Comparison of ENCODE assay signal across 19 cellular contexts in genomic region chr4:40246547-40246900, GRCh38. TPM values are rescaled to one million over a fixed set of nuclear protein-coding genes. Genes with fewer than 3 reads are reported as not detected.
DNase-seq lines count a peak whose midpoint lies in the region; ATAC-seq, FAIRE-seq and TF ChIP-seq lines count a peak whose summit lies in the region.
"Had no signal": no experiment of that assay in that cellular context is flagged by ENCODE, and none has a peak within 500 bp of the region (broad histone marks: within the 10 kb centered on the region; RNA-seq: fewer than 3 reads in every experiment).

No MANE protein-coding gene starts in this region.

- no peaks in the 10 kb centered on the region for H4K20me1 ChIP-seq in GM23338 (replicated peaks; ENCODE audit: insufficient read depth)

- peaks cover 96% of the 10 kb centered on the region for H3K4me1 ChIP-seq in CD4-positive, alpha-beta memory T cell (ENCODE audit: insufficient read depth, low read length)
- peaks cover 69 to 90% of the 10 kb centered on the region in 2 donors for H3K4me1 ChIP-seq in naive thymus-derived CD4-positive, alpha-beta T cell (ENCODE audit: control insufficient read depth in 2 of 2, insufficient read depth in 2 of 2, low read length in 2 of 2)
- H3K4me1 ChIP-seq in lower lobe of right lung (no peaks in the 10 kb centered on the region), GM23338 (ENCODE audit: insufficient read depth) (peaks cover 9% of the 10 kb centered on the region)
- H3K4me1 ChIP-seq: BE2C, SJSA1, testis had no signal

- no peak for DNase-seq in CD4-positive, alpha-beta memory T cell
- DNase-seq in GM12892 (ENCODE audit: insufficient read length) (no peak), lower lobe of right lung (no peak), GM23338 (ENCODE audit: low spot score) (no peak), Kasumi-1 (lab: John Stamatoyannopoulos, UW) (no peak)
- DNase-seq in naive thymus-derived CD4-positive, alpha-beta T cell, result no peak
- DNase-seq: BE2C; DMS 273 treated with DMSO at 0.1 percent for 48 hours; effector CD4-positive, alpha-beta T cell; GOT3; head of caudate nucleus; NCI-H2081; NCI-H524 treated with DMSO at 0.1 percent for 48 hours; stimulated activated CD4-positive, alpha-beta T cell treated with anti-CD3 and anti-CD28 coated beads, Interleukin-4, amount 100 ng/mL, for 1 hour; testis had no signal

- no peaks in the 10 kb centered on the region for H3K9me3 ChIP-seq in CD4-positive, alpha-beta memory T cell (ENCODE audit: control insufficient read depth in 1 of 2, low read length in 2 of 2)
- H3K9me3 ChIP-seq in naive thymus-derived CD4-positive, alpha-beta T cell (ENCODE audit: control insufficient read depth in 2 of 3, low read length in 3 of 3), result no peaks in the 10 kb centered on the region
- H3K9me3 ChIP-seq in lower lobe of right lung, result no peaks in the 10 kb centered on the region
- H3K9me3 ChIP-seq: BE2C, SJSA1, testis had no signal

- H3K27ac ChIP-seq in CD4-positive, alpha-beta memory T cell (ENCODE audit: low read depth, low read length), result peak overlapping the region; percentile 68
- H3K27ac ChIP-seq in naive thymus-derived CD4-positive, alpha-beta T cell (ENCODE audit: low read depth, low read length), result peak overlapping the region; percentile 78
- no peak overlapping the region for H3K27ac ChIP-seq in lower lobe of right lung
- H3K27ac ChIP-seq in GM23338 (ENCODE audit: low read depth), result no peak overlapping the region
- H3K27ac ChIP-seq: SJSA1, testis had no signal

- H3K4me2 ChIP-seq in GM23338, result no peak overlapping the region

- H3K9me3 Mint-ChIP-seq in CD4-positive, alpha-beta memory T cell, result peaks cover 0 to 1% (median 0%) of the 10 kb centered on the region in 8 donors
- peaks cover 3% of the 10 kb centered on the region for H3K9me3 Mint-ChIP-seq in activated T-helper 17 cell treated with anti-CD3 and anti-CD28 coated beads, Interleukin-2, amount 50 U/mL, for 72 hours
- H3K9me3 Mint-ChIP-seq in naive thymus-derived CD4-positive, alpha-beta T cell, result peaks cover 0 to 3% (median 0%) of the 10 kb centered on the region in 11 donors
- peaks cover 2% of the 10 kb centered on the region; the same call in 1 of the 3 replicates for H3K9me3 Mint-ChIP-seq in GM23338

- H3K27ac Mint-ChIP-seq in CD4-positive, alpha-beta memory T cell, result peak overlapping the region; percentile 80 to 100 (median 96)
- H3K27ac Mint-ChIP-seq in activated T-helper 17 cell treated with anti-CD3 and anti-CD28 coated beads, Interleukin-2, amount 50 U/mL, for 72 hours, result peak overlapping the region; percentile 81
- peak overlapping the region; percentile 84 to 99 (median 96) for H3K27ac Mint-ChIP-seq in naive thymus-derived CD4-positive, alpha-beta T cell
- no peak overlapping the region for H3K27ac Mint-ChIP-seq in GM23338

- intact Hi-C loops in CD4-positive, alpha-beta memory T cell (cut with micrococcal nuclease), result loop anchor here (2.0 to 5.0 kb wide), 4 partner anchors 14 to 96 kb away; no protein-coding TSS in a partner anchor
- intact Hi-C loops in naive thymus-derived CD4-positive, alpha-beta T cell (cut with micrococcal nuclease), result loop anchor here (2.0 kb wide), 2 partner anchors 62 to 70 kb away; no protein-coding TSS in a partner anchor
- intact Hi-C loops in lower lobe of right lung (cut with DNase I), result no loop called here

- no peaks in the 10 kb centered on the region for H3K27me3 Mint-ChIP-seq in CD4-positive, alpha-beta memory T cell
- no peaks in the 10 kb centered on the region for H3K27me3 Mint-ChIP-seq in activated T-helper 17 cell treated with anti-CD3 and anti-CD28 coated beads, Interleukin-2, amount 50 U/mL, for 72 hours
- H3K27me3 Mint-ChIP-seq in naive thymus-derived CD4-positive, alpha-beta T cell, result no peaks in the 10 kb centered on the region
- peaks cover 7% of the 10 kb centered on the region for H3K27me3 Mint-ChIP-seq in GM23338 (ENCODE audit: insufficient read depth, low read depth, poor library complexity)

- H2AFZ ChIP-seq in GM23338, result no peak overlapping the region

- no peaks in the 10 kb centered on the region for H3K79me2 ChIP-seq in GM23338 (replicated peaks; ENCODE audit: insufficient read depth)

- H3K27me3 ChIP-seq in CD4-positive, alpha-beta memory T cell (ENCODE audit: insufficient read depth, low read length), result no peaks in the 10 kb centered on the region
- H3K27me3 ChIP-seq in naive thymus-derived CD4-positive, alpha-beta T cell (ENCODE audit: control insufficient read depth in 2 of 2, insufficient read depth in 2 of 2, low read length in 2 of 2), result no peaks in the 10 kb centered on the region
- no peaks in the 10 kb centered on the region for H3K27me3 ChIP-seq in lower lobe of right lung (ENCODE audit: low read depth)
- H3K27me3 ChIP-seq in GM23338 (ENCODE audit: insufficient read depth), result no peaks in the 10 kb centered on the region
- H3K27me3 ChIP-seq: BE2C, SJSA1, testis had no signal

- H3K36me3 Mint-ChIP-seq in CD4-positive, alpha-beta memory T cell, result peaks cover 33 to 57% of the 10 kb centered on the region in 2 donors
- peaks cover 64% of the 10 kb centered on the region for H3K36me3 Mint-ChIP-seq in activated T-helper 17 cell treated with anti-CD3 and anti-CD28 coated beads, Interleukin-2, amount 50 U/mL, for 72 hours (ENCODE audit: low read depth)
- H3K36me3 Mint-ChIP-seq in naive thymus-derived CD4-positive, alpha-beta T cell, result peaks cover 15 to 65% (median 36%) of the 10 kb centered on the region in 5 donors
- H3K36me3 Mint-ChIP-seq in GM23338 (ENCODE audit: low read depth), result peaks cover 12% of the 10 kb centered on the region

- CTCF ChIA-PET in CD4-positive, alpha-beta memory T cell (lab: Charles Lee; ENCODE audit: partially characterized antibody), result interaction anchor here (1.1 to 1.6 kb wide), 3 partner anchors 30 to 63 kb away, joined by 3 to 5 read pairs (median 5); no protein-coding TSS in a partner anchor
- CTCF ChIA-PET in naive thymus-derived CD4-positive, alpha-beta T cell (lab: Charles Lee), result interaction anchor here (1.6 to 1.8 kb wide), 2 partner anchors 39 to 61 kb away, joined by 4 to 5 read pairs; no protein-coding TSS in a partner anchor

- TF ChIP-seq CTCF in lower lobe of right lung (IDR thresholded peaks at IDR 0.05), result no peak
- TF ChIP-seq CTCF in GM23338 (conservative IDR thresholded peaks at IDR 0.05; ENCODE audit: low read depth in 2 of 2), result no peak

- peak; percentile 14 for TF ChIP-seq POLR2A in GM12892 (IDR thresholded peaks at IDR 0.05; ENCODE audit: low read depth, low read length)

- H3K36me3 ChIP-seq in CD4-positive, alpha-beta memory T cell (ENCODE audit: insufficient read depth, low read length), result peaks cover 39% of the 10 kb centered on the region
- peaks cover 17 to 34% (median 26%) of the 10 kb centered on the region in 3 experiments for H3K36me3 ChIP-seq in naive thymus-derived CD4-positive, alpha-beta T cell (ENCODE audit: control insufficient read depth in 2 of 3, insufficient read depth in 3 of 3, low read length in 3 of 3)
- H3K36me3 ChIP-seq in lower lobe of right lung (no peaks in the 10 kb centered on the region), GM23338 (ENCODE audit: insufficient read depth) (no peaks in the 10 kb centered on the region)
- H3K36me3 ChIP-seq: BE2C, SJSA1 had no signal

- H3K9me2 ChIP-seq in GM23338 (ENCODE audit: insufficient read depth), result 0 out of 2 replicates have a peak, but pooled peaks cover 4% of the 10 kb centered on the region

- peak overlapping the region in 7 of 8 donors; percentile 19 to 75 (median 58) for H3K4me3 Mint-ChIP-seq in CD4-positive, alpha-beta memory T cell
- peak overlapping the region; percentile 85 for H3K4me3 Mint-ChIP-seq in activated T-helper 17 cell treated with anti-CD3 and anti-CD28 coated beads, Interleukin-2, amount 50 U/mL, for 72 hours
- peak overlapping the region; percentile 37 to 83 (median 69) for H3K4me3 Mint-ChIP-seq in naive thymus-derived CD4-positive, alpha-beta T cell
- H3K4me3 Mint-ChIP-seq in GM23338, result no peak overlapping the region

- POLR2A ChIA-PET in CD4-positive, alpha-beta memory T cell (lab: Charles Lee; ENCODE audit: partially characterized antibody), result interaction anchor here (1.4 to 41.1 kb wide), 3 partner anchors 14 to 71 kb away, joined by 5 to 1182 read pairs (median 36); partner anchors contain the start of gene RHOH
- POLR2A ChIA-PET in naive thymus-derived CD4-positive, alpha-beta T cell (lab: Charles Lee), result interaction anchor here (0.9 to 4.1 kb wide), 7 partner anchors 9 to 61 kb away, joined by 4 to 26 read pairs (median 16); partner anchors contain the start of gene RHOH

- no peaks in the 10 kb centered on the region for H3F3A ChIP-seq in GM23338 (replicated peaks; ENCODE audit: low read depth)

- no peak overlapping the region for H3K4me3 ChIP-seq in CD4-positive, alpha-beta memory T cell (ENCODE audit: low read length in 2 of 2)
- H3K4me3 ChIP-seq in naive thymus-derived CD4-positive, alpha-beta T cell (ENCODE audit: low read length), result peak overlapping the region; percentile 18
- no peak overlapping the region for H3K4me3 ChIP-seq in lower lobe of right lung
- no peak overlapping the region for H3K4me3 ChIP-seq in GM23338
- H3K4me3 ChIP-seq: SJSA1, testis had no signal

- ATAC-seq in activated T-helper 17 cell treated with anti-CD3 and anti-CD28 coated beads, Interleukin-2, amount 50 U/mL, for 72 hours (replicated peaks), result no peak
- no peak for ATAC-seq in naive thymus-derived CD4-positive, alpha-beta T cell
- ATAC-seq in lower lobe of right lung, result no peak
- no peak for ATAC-seq in GM23338

- FAIRE-seq in GM12892 (lab: Jason Lieb, UNC), result peak; percentile 63

- peaks cover 71 to 96% (median 81%) of the 10 kb centered on the region in 4 donors for H3K4me1 Mint-ChIP-seq in CD4-positive, alpha-beta memory T cell
- peaks cover 54% of the 10 kb centered on the region for H3K4me1 Mint-ChIP-seq in activated T-helper 17 cell treated with anti-CD3 and anti-CD28 coated beads, Interleukin-2, amount 50 U/mL, for 72 hours
- peaks cover 61 to 97% (median 87%) of the 10 kb centered on the region in 7 donors for H3K4me1 Mint-ChIP-seq in naive thymus-derived CD4-positive, alpha-beta T cell
- H3K4me1 Mint-ChIP-seq in GM23338, result peaks cover 9% of the 10 kb centered on the region

TF ChIP-seq in GM23338, 12 proteins besides CTCF, POLR2A, EP300 and RAD21 (continues in another document):
- TF ChIP-seq ZNF114 (CRISPR knock-in tag; IDR thresholded peaks at IDR 0.05), result no peak
- TF ChIP-seq NANOG (IDR thresholded peaks at IDR 0.05; ENCODE audit: borderline replicate concordance), result no peak
- TF ChIP-seq STAT1 (IDR thresholded peaks at IDR 0.05; ENCODE audit: unreplicated experiment), result no peak
- TF ChIP-seq EZH2 (IDR thresholded peaks at IDR 0.05; ENCODE audit: low read depth, unreplicated experiment), result no peak

RNA-seq across cellular contexts. Expression of gene RHOH, which starts 49.7 kb away (rescaled TPM):
- total RNA-seq in CD4-positive, alpha-beta memory T cell, result 100 to 1,000 TPM; 198 to 200 TPM
- polyA plus RNA-seq in CD4-positive, alpha-beta memory T cell, result 100 to 1,000 TPM; 266 to 486 TPM
- polyA plus RNA-seq in GM12892 (2012; ENCODE audit: missing spikeins), result 93.6 TPM
- 100 to 1,000 TPM; 107 to 117 TPM for total RNA-seq in activated T-helper 17 cell treated with anti-CD3 and anti-CD28 coated beads, Interleukin-2, amount 50 U/mL, for 72 hours
- total RNA-seq in naive thymus-derived CD4-positive, alpha-beta T cell, result 100 to 1,000 TPM; 160 to 370 (median 250) TPM
- polyA plus RNA-seq in naive thymus-derived CD4-positive, alpha-beta T cell, result 100 to 1,000 TPM; 393 to 479 TPM
- 9.2 TPM for total RNA-seq in lower lobe of right lung
- 2.7 and 3.7 TPM in 2 replicates for total RNA-seq in GM23338 (2014; rRNA removed; shearing (Covaris generic))
- 1.8 and 2.2 TPM in 2 replicates for polyA plus RNA-seq in GM23338 (2016; fragmentation: Nextera tagmentation; extraction: Ambion mirVana)
- total RNA-seq: fibroblast of lung, myocyte, SJSA1 had no signal
- polyA plus RNA-seq: fibroblast of lung had no signal

Comparison
In these comparisons a context has a peak if more than half of its experiments do, and no peak if none do; other contexts are left out.
1. H3K27ac ChIP-seq: peak in CD4-positive, alpha-beta memory T cell (single experiment) and naive thymus-derived CD4-positive, alpha-beta T cell (single experiment); none in lower lobe of right lung (single experiment) and GM23338 (single experiment).
2. RNA of gene RHOH, which starts 49.7 kb away (total RNA-seq): 160 to 370 TPM in naive thymus-derived CD4-positive, alpha-beta T cell, 198 to 200 TPM in CD4-positive, alpha-beta memory T cell and 107 to 117 TPM in activated T-helper 17 cell treated with anti-CD3 and anti-CD28 coated beads, Interleukin-2, amount 50 U/mL, for 72 hours; 9.2 TPM in lower lobe of right lung (single experiment) and 2.7 to 3.7 TPM in GM23338; every median in the first group is over 10 times any median in the second.